ENCODE assay signal across 1 cellular context in the genomic region with DNA sequence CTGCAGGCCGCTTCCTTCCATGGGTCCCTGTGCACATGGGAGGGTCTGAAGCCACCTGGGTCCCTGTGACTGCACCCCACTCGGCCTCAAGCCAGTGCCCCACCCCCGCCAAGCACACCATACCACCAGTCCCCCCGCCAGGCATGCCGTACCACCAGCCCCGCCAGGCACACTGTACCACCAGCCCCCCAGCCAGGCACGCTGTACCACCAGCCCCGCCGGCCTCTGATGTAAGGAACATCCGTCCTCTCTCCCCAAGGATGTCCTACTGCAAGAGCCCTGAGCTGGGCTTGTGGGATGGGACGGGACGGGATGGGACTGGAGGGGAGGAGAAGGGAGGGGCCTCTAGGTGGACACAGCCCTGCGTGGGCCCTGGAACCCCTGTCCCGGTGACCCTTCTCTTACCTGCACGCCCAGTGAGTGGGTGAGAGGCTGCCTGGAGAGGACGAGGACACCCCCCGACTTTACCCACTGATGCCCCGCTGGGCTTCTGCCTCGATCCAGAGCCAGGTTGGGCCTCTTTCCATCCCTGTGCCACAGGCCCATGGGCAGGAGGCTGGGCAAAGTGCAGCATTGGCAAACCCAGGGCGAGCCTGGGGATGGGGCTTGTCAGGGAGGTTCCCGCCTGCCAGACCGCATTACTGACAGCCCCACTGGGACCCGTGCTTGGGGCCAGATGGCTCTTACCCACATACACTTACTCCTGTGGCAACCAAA.
TF ChIP-seq lines count a peak whose summit lies in the region.

No MANE protein-coding gene starts in this region.

TF ChIP-seq in IMR-90, 13 proteins besides CTCF, POLR2A, EP300 and RAD21 (continued from another document):
- no peak for TF ChIP-seq MXI1 (IDR thresholded peaks at IDR 0.05; ENCODE audit: borderline replicate concordance, low read depth, low read length)
- TF ChIP-seq MAZ (IDR thresholded peaks at IDR 0.05; ENCODE audit: borderline replicate concordance, low read depth, low read length) = no peak
- no peak for TF ChIP-seq SMC3 (IDR thresholded peaks at IDR 0.05; ENCODE audit: low read depth, low read length)
- no peak for TF ChIP-seq CHD1 (IDR thresholded peaks at IDR 0.05; ENCODE audit: low read depth, low read length)
- TF ChIP-seq RFX5 (IDR thresholded peaks at IDR 0.05; ENCODE audit: low read depth, low read length) = no peak
- no peak for TF ChIP-seq BHLHE40 (IDR thresholded peaks at IDR 0.05; ENCODE audit: low read depth, low read length)
- no peak for TF ChIP-seq USF2 (IDR thresholded peaks at IDR 0.05; ENCODE audit: low read depth, low read length)
- TF ChIP-seq RCOR1 (IDR thresholded peaks at IDR 0.05; ENCODE audit: insufficient replicate concordance, low read length) = no peak
